Comparison of ENCODE assay signal across 1 cellular context in the genomic region with DNA sequence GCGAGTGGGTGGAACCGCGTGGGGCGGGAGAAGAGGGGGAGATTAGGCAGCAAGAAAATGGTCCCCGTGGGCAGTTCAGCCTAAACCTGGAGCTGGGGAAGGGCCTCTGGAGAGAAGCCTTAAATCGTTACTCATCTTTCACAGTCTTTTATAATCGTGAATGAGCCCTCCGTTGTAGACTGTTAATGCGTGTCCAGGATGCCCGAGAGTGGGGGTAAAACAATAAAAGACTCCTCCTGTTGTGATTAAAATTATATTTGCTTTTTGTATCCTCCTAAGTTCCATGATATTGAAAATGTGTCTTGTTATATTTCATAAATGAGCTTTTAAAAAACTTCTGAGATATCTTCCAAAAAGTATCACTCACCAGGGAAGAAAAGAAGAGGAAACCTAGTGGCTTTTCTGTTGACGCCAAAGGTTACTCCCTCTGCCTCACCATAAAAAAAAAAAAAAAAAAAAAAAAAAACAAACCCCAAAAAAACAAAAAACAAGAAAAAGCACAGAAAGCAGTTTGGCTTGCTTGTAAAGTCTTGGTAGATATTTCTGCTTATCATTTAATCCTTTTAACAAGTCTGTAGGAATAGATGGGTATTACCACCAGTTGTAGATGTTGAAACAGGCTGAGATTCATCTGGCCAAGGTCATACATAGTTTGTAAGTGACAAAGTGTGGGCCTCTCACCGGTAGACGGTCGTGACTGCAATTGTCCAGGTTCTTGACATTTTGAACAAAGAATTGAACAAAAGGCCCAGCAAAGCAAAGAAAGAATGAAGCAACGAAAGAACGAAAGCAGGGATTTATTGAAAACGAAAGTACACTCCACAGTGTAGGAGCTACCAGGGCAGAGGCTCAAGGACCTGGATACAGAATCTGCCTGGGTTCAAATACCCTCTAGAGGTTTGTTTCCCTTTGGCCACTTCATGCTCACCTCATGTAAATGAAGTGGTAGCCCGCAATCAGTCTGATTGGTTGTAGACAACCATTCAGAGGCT.
TF ChIP-seq lines count a peak whose summit lies in the region.

No MANE protein-coding gene starts in this region.

TF ChIP-seq in GM23338, 12 proteins besides CTCF, POLR2A, EP300 and RAD21 (continued from another document):
- TF ChIP-seq, protein P1, sequence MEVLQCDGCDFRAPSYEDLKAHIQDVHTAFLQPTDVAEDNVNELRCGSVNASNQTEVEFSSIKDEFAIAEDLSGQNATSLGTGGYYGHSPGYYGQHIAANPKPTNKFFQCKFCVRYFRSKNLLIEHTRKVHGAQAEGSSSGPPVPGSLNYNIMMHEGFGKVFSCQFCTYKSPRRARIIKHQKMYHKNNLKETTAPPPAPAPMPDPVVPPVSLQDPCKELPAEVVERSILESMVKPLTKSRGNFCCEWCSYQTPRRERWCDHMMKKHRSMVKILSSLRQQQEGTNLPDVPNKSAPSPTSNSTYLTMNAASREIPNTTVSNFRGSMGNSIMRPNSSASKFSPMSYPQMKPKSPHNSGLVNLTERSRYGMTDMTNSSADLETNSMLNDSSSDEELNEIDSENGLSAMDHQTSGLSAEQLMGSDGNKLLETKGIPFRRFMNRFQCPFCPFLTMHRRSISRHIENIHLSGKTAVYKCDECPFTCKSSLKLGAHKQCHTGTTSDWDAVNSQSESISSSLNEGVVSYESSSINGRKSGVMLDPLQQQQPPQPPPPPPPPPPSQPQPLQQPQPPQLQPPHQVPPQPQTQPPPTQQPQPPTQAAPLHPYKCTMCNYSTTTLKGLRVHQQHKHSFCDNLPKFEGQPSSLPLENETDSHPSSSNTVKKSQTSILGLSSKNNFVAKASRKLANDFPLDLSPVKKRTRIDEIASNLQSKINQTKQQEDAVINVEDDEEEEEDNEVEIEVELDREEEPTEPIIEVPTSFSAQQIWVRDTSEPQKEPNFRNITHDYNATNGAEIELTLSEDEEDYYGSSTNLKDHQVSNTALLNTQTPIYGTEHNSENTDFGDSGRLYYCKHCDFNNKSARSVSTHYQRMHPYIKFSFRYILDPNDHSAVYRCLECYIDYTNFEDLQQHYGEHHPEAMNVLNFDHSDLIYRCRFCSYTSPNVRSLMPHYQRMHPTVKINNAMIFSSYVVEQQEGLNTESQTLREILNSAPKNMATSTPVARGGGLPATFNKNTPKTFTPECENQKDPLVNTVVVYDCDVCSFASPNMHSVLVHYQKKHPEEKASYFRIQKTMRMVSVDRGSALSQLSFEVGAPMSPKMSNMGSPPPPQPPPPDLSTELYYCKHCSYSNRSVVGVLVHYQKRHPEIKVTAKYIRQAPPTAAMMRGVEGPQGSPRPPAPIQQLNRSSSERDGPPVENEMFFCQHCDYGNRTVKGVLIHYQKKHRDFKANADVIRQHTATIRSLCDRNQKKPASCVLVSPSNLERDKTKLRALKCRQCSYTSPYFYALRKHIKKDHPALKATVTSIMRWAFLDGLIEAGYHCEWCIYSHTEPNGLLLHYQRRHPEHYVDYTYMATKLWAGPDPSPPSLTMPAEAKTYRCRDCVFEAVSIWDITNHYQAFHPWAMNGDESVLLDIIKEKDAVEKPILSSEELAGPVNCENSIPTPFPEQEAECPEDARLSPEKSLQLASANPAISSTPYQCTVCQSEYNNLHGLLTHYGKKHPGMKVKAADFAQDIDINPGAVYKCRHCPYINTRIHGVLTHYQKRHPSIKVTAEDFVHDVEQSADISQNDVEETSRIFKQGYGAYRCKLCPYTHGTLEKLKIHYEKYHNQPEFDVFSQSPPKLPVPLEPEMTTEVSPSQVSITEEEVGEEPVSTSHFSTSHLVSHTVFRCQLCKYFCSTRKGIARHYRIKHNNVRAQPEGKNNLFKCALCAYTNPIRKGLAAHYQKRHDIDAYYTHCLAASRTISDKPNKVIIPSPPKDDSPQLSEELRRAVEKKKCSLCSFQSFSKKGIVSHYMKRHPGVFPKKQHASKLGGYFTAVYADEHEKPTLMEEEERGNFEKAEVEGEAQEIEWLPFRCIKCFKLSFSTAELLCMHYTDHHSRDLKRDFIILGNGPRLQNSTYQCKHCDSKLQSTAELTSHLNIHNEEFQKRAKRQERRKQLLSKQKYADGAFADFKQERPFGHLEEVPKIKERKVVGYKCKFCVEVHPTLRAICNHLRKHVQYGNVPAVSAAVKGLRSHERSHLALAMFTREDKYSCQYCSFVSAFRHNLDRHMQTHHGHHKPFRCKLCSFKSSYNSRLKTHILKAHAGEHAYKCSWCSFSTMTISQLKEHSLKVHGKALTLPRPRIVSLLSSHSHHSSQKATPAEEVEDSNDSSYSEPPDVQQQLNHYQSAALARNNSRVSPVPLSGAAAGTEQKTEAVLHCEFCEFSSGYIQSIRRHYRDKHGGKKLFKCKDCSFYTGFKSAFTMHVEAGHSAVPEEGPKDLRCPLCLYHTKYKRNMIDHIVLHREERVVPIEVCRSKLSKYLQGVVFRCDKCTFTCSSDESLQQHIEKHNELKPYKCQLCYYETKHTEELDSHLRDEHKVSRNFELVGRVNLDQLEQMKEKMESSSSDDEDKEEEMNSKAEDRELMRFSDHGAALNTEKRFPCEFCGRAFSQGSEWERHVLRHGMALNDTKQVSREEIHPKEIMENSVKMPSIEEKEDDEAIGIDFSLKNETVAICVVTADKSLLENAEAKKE (CRISPR knock-in tag; IDR thresholded peaks at IDR 0.05) = no peak
- no peak for TF ChIP-seq ZNF114 (CRISPR knock-in tag; IDR thresholded peaks at IDR 0.05)
- TF ChIP-seq, protein P2, sequence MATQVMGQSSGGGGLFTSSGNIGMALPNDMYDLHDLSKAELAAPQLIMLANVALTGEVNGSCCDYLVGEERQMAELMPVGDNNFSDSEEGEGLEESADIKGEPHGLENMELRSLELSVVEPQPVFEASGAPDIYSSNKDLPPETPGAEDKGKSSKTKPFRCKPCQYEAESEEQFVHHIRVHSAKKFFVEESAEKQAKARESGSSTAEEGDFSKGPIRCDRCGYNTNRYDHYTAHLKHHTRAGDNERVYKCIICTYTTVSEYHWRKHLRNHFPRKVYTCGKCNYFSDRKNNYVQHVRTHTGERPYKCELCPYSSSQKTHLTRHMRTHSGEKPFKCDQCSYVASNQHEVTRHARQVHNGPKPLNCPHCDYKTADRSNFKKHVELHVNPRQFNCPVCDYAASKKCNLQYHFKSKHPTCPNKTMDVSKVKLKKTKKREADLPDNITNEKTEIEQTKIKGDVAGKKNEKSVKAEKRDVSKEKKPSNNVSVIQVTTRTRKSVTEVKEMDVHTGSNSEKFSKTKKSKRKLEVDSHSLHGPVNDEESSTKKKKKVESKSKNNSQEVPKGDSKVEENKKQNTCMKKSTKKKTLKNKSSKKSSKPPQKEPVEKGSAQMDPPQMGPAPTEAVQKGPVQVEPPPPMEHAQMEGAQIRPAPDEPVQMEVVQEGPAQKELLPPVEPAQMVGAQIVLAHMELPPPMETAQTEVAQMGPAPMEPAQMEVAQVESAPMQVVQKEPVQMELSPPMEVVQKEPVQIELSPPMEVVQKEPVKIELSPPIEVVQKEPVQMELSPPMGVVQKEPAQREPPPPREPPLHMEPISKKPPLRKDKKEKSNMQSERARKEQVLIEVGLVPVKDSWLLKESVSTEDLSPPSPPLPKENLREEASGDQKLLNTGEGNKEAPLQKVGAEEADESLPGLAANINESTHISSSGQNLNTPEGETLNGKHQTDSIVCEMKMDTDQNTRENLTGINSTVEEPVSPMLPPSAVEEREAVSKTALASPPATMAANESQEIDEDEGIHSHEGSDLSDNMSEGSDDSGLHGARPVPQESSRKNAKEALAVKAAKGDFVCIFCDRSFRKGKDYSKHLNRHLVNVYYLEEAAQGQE (IDR thresholded peaks at IDR 0.05; ENCODE audit: unreplicated experiment) = no peak
- TF ChIP-seq NANOG (IDR thresholded peaks at IDR 0.05; ENCODE audit: borderline replicate concordance) = no peak
- TF ChIP-seq JUNB (IDR thresholded peaks at IDR 0.05; ENCODE audit: unreplicated experiment) = no peak
